In the genomic region with DNA sequence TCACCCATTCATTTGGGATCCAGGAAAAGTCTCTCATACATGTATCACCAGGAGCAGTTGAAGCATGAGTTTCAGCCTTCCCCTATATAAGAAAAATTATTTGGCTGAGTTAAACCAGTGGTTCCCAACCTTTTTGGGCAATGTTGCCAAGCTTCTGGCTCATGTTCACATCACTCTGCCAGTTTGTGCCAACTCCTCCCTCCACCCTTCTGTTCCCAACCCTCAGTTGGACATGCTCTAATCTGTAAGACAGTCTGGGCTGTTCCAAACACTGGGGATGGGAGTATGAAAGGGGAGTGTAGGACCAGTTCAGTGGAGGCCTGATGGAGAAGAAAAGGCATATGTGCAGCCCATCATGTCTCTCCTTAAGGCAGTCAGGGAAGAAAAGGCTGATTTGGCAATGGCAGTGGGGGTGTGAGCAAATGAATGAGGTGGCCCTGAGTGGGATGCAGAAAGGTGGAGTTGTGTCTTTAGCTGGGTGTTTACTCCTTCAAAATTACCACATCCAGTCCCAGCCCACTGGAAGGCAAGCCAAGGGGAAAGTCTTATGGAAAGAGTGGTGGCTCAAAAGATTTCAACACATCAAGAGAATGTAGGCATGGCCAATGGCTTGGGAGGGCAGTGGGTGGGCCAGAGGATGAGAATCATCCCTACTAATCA, we compare ENCODE assay signal across 14 cellular contexts. TPM values are rescaled to one million over a fixed set of nuclear protein-coding genes. Genes with fewer than 3 reads are reported as not detected.
"Had no signal": no experiment of that assay in that cellular context is flagged by ENCODE, and none has a peak within 500 bp of the region (broad histone marks: within the 10 kb centered on the region; RNA-seq: fewer than 3 reads in every experiment).

No MANE protein-coding gene starts in this region.

- H3K27ac ChIP-seq: breast epithelium, testis, upper lobe of right lung had no signal

- H3K4me2 ChIP-seq: smooth muscle cell had no signal

- H3K27me3 ChIP-seq: breast epithelium, testis, upper lobe of right lung had no signal

- H3K4me1 ChIP-seq: breast epithelium, testis had no signal

- H3K9me3 ChIP-seq: breast epithelium, testis, upper lobe of right lung had no signal

- DNase-seq: activated CD4-positive, alpha-beta T cell treated with anti-CD3 and anti-CD28 coated beads, Interleukin-2, amount 50 U/mL, for 4 hours; activated CD4-positive, CD25-positive, alpha-beta regulatory T cell treated with anti-CD3 and anti-CD28 coated beads, Interleukin-2, amount 50 U/mL, for 72 hours; activated naive CD4-positive, alpha-beta T cell treated with Interleukin-2 at 50 U/mL for 16 hours; dermis blood vessel endothelial cell; nucleus accumbens; right cardiac atrium; stimulated activated CD4-positive, alpha-beta T cell treated with anti-CD3 and anti-CD28 coated beads, Interleukin-4, amount 100 ng/mL, for 4 hours; stimulated activated CD8-positive, alpha-beta memory T cell treated with anti-CD3 and anti-CD28 coated beads, Interleukin-4, amount 100 ng/mL, for 48 hours; testis; upper lobe of right lung had no signal

- H3K4me3 ChIP-seq: breast epithelium, smooth muscle cell, testis, upper lobe of right lung had no signal

- H3K36me3 ChIP-seq: breast epithelium, upper lobe of right lung had no signal

RNA-seq across cellular contexts. Expression of a gene that starts 32.0 kb away (rescaled TPM):
- total RNA-seq: activated T-helper 17 cell treated with anti-CD3 and anti-CD28 coated beads, Interleukin-2, amount 50 U/mL, for 72 hours; T-helper 2 cell treated with Interferon-gamma antibody and Interleukin-4, amounts not matched to agents 100 ng/mL and 5 ng/mL, for 36 hours had no signal
